8 cellular contexts compared by ENCODE assay signal in genomic region chr2:43133708-43134570, GRCh38.
DNase-seq lines count a peak whose midpoint lies in the region; ATAC-seq and TF ChIP-seq lines count a peak whose summit lies in the region.

No MANE protein-coding gene starts in this region.

- ATAC-seq in HG03432 (IDR thresholded peaks at IDR 0.05; ENCODE audit: unreplicated experiment): peak; percentile 42
- ATAC-seq in esophagus mucosa: no peak
- no peak for ATAC-seq in HG03159 (IDR thresholded peaks at IDR 0.05; ENCODE audit: unreplicated experiment)

- H3K4me3 ChIP-seq in Caco-2 (ENCODE audit: low read depth, low read length): no peak overlapping the region

- H3K27ac Mint-ChIP-seq in Caco-2 (ENCODE audit: unreplicated experiment): no peak overlapping the region

- intact Hi-C loops in Caco-2 (cut with micrococcal nuclease; ENCODE audit: unreplicated experiment): loop anchor here (10.0 kb wide), 1 partner anchor 279 kb away; no protein-coding TSS in a partner anchor

- no peak for TF ChIP-seq CTCF in Caco-2 (IDR thresholded peaks at IDR 0.05; ENCODE audit: insufficient read depth in 1 of 2, low read depth in 1 of 2, low read length in 1 of 2, severe bottlenecking in 1 of 2, unreplicated experiment in 1 of 2)

- no peaks in the 10 kb centered on the region for H3K27me3 ChIP-seq in Caco-2 (replicated peaks; ENCODE audit: control insufficient read depth, insufficient read depth, low read length)

- CTCF ChIA-PET in Caco-2 (lab: Charles Lee): interaction anchor here (0.5 kb wide), 1 partner anchor 130 kb away, joined by 3 read pairs; no protein-coding TSS in a partner anchor

- POLR2A ChIA-PET in Caco-2 (lab: Charles Lee): no interaction called here

- no peaks in the 10 kb centered on the region for H3K36me3 Mint-ChIP-seq in Caco-2 (ENCODE audit: insufficient read depth, unreplicated experiment)

- H3K9me3 ChIP-seq in Caco-2: no peaks in the 10 kb centered on the region

- BruUV-seq in Caco-2 (replicated peaks; lab: Mats Ljungman, UMichigan): no TSS peak

- peaks cover 60% of the 10 kb centered on the region for H3K4me1 ChIP-seq in Caco-2

- DNase-seq in activated CD4-positive, alpha-beta T cell treated with anti-CD3 and anti-CD28 coated beads for 1 hour: peak; percentile 63
- peak; percentile 53 for DNase-seq in effector CD8-positive, alpha-beta T cell (lab: John Stamatoyannopoulos, UW)
- peak; percentile 78 for DNase-seq in stimulated activated CD4-positive, alpha-beta T cell treated with anti-CD3 and anti-CD28 coated beads, Interleukin-15, amount 100 ng/mL, for 24 hours
- no peak for DNase-seq in NCI-H345 (lab: John Stamatoyannopoulos, UW)
- DNase-seq in Caco-2: no peak

- H3K27me3 Mint-ChIP-seq in Caco-2 (ENCODE audit: insufficient read depth, unreplicated experiment): no peaks in the 10 kb centered on the region

- peaks cover 53% of the 10 kb centered on the region for H3K4me1 Mint-ChIP-seq in Caco-2 (ENCODE audit: low read depth, unreplicated experiment)

- H3K36me3 ChIP-seq in Caco-2 (ENCODE audit: control insufficient read depth, insufficient read depth, low read length): no peaks in the 10 kb centered on the region; the same call in 1 of the 2 replicates

- no peak overlapping the region for H3K4me3 Mint-ChIP-seq in Caco-2 (ENCODE audit: unreplicated experiment)

- H3K9me3 Mint-ChIP-seq in Caco-2 (ENCODE audit: unreplicated experiment): no peaks in the 10 kb centered on the region

Comparison
In these comparisons a context has a peak if more than half of its experiments do, and no peak if none do; other contexts are left out.
1. DNase-seq: peak in activated CD4-positive, alpha-beta T cell treated with anti-CD3 and anti-CD28 coated beads for 1 hour (single experiment), effector CD8-positive, alpha-beta T cell (single experiment) and stimulated activated CD4-positive, alpha-beta T cell treated with anti-CD3 and anti-CD28 coated beads, Interleukin-15, amount 100 ng/mL, for 24 hours (single experiment); none in NCI-H345 (single experiment) and Caco-2 (0 of 2).